8 cellular contexts compared by ENCODE assay signal in the genomic region with DNA sequence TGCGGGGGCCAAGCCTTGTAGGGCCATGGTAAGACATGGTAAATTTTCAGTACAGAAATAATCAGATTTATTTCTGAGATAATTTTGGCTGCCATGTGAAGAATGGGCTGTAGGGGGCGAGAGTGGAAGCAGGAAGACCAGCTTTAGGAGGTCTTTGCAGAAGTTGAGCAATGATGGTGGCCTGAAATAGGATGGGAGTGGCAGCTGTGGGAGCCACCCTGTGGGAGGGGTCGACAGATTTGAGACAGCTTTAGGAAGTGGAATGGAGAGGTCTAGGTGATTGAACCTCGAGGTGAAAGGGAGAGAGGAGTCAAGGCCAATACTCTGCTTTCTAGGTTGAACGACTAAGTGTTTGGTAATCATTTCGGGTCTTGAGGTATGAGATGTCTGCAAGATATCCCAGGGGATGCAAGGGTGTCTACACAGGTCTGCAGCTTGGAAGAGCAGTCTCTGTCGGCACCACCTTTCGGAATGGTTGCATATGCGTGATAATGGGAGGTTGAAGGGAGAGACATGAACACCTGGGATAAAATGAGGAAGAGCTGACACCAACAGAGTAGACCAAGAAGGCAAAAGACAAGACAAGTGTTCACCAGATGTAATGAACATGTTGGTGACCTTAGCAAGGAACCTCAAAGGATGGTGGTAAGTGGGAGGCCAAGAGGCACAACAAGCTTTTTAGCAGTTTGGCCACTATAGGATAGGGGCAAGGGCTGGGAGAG.
DNase-seq lines count a peak whose midpoint lies in the region; ATAC-seq and TF ChIP-seq lines count a peak whose summit lies in the region.

No MANE protein-coding gene starts in this region.

- TF ChIP-seq CTCF in AG09309 (IDR thresholded peaks at IDR 0.05; ENCODE audit: control insufficient read depth, insufficient read depth, low read depth, low read length, missing control alignments): peak; percentile 74
- peak; percentile 65 for TF ChIP-seq CTCF in GM10266 (IDR thresholded peaks at IDR 0.05; ENCODE audit: control insufficient read depth, insufficient read depth, low read depth, missing control alignments)
- TF ChIP-seq CTCF in retinal pigment epithelial cell (conservative IDR thresholded peaks at IDR 0.05; ENCODE audit: low read depth, low read length): peak; percentile 90

- ATAC-seq in HG03432 (IDR thresholded peaks at IDR 0.05; ENCODE audit: unreplicated experiment): no peak
- ATAC-seq in HG02571 (IDR thresholded peaks at IDR 0.05; ENCODE audit: unreplicated experiment): no peak

- no peak for DNase-seq in AG09309 (ENCODE audit: low read depth)
- DNase-seq in GM10266 (ENCODE audit: extremely low spot score): peak; percentile 72
- peak; percentile 70 for DNase-seq in NCI-H2227 (lab: John Stamatoyannopoulos, UW; ENCODE audit: unreplicated experiment)
- DNase-seq in activated CD4-positive, alpha-beta T cell treated with anti-CD3 and anti-CD28 coated beads, Interleukin-2, amount 50 U/mL, for 1 hour: peak; percentile 39
- DNase-seq in erythroblast (lab: John Stamatoyannopoulos, UW): peak; percentile 77 to 80
- no peak for DNase-seq in retinal pigment epithelial cell (ENCODE audit: low read depth)

- TF ChIP-seq POLR2A in erythroblast (IDR thresholded peaks at IDR 0.05; ENCODE audit: low read length): no peak

- H3K4me3 ChIP-seq in AG09309 (ENCODE audit: control insufficient read depth, low read depth, low read length) (no peak overlapping the region), retinal pigment epithelial cell (ENCODE audit: low read length) (no peak overlapping the region)

Comparison
In these comparisons a context has a peak if more than half of its experiments do, and no peak if none do; other contexts are left out.
1. DNase-seq: peak in GM10266 (single experiment), NCI-H2227 (single experiment), activated CD4-positive, alpha-beta T cell treated with anti-CD3 and anti-CD28 coated beads, Interleukin-2, amount 50 U/mL, for 1 hour (single experiment) and erythroblast (2 of 2); none in AG09309 (single experiment) and retinal pigment epithelial cell (single experiment).
2. Peak in every context shown above with its lines, with median percentiles within 50 percentile points of each other: CTCF ChIP-seq.